Comparison of ENCODE assay signal across 7 cellular contexts in the genomic region with DNA sequence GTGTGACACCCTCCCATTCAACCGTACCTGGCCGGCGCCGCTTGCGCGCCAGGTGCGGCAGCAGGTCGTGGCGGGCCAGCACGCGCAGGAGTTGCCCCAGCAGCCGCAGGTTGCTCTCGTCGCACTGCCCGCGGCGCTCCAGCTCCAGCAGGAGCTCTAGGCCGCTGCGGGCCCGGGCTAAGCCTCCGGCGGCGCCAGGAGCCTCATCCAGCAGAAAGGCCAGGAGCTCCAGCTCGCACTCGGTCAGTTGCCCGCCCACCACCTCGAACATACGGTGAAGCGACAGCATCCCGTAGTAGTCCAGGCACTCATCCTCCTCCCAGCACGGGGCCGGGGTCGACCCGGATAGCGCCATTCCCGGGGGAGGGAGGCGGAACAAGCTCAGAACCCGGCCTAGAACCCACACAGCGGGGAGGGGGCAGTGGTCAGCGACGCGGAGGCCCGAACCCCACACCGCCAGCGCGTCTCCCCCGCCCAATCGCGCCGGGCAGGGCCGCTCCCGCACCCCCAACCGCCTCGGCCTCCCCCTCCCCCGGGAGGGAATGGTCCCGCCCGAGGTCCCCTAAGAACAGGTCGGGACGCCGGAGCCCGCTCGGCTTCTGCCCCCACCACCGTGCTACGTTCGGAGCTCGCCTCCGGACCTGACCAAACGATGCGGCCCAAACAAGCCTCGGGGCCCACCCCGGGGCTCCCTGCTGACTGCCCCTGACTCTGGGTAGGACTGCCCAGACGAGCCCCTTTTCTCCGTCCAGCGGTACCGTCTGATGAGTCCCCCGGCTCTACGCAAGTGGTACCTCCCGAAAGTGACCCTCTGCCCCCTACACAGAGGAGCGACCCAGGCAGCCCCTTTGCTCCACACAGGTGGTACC. TPM values are rescaled to one million over a fixed set of nuclear protein-coding genes. Genes with fewer than 3 reads are reported as not detected.
DNase-seq lines count a peak whose midpoint lies in the region; ATAC-seq, FAIRE-seq and TF ChIP-seq lines count a peak whose summit lies in the region.

No MANE protein-coding gene starts in this region.

- H3K4me3 ChIP-seq in RWPE2 (ENCODE audit: severe bottlenecking) (peak overlapping the region; percentile 68), cardiac fibroblast (replicated peaks in 1 of 2; ENCODE audit: low read depth in 2 of 2, low read length in 2 of 2) (peak overlapping the region; percentile 94 to 97), kidney epithelial cell (ENCODE audit: low read depth, low read length) (peak overlapping the region; percentile 68)

- no peaks in the 10 kb centered on the region for H3K9me3 ChIP-seq in RWPE2 (ENCODE audit: severe bottlenecking)

- peak; percentile 56 for FAIRE-seq in GM12891 (lab: Jason Lieb, UNC)

- no peak for TF ChIP-seq POLR2A in GM12891 (IDR thresholded peaks at IDR 0.05; ENCODE audit: low read depth, low read length)

- TF ChIP-seq CTCF in RWPE2 (IDR thresholded peaks at IDR 0.05; ENCODE audit: poor library complexity, severe bottlenecking) (no peak), cardiac fibroblast (IDR thresholded peaks at IDR 0.05; ENCODE audit: low read depth, low read length) (no peak), kidney epithelial cell (IDR thresholded peaks at IDR 0.05; ENCODE audit: insufficient read depth, low read length, poor library complexity, severe bottlenecking) (no peak)

- H3K4me1 ChIP-seq in RWPE2 (ENCODE audit: insufficient read depth, poor library complexity, severe bottlenecking): peaks cover 6% of the 10 kb centered on the region

- peak; percentile 5 for ATAC-seq in HG03066 (IDR thresholded peaks at IDR 0.05; ENCODE audit: low read depth, unreplicated experiment)
- ATAC-seq in RWPE2 (ENCODE audit: low read depth): peak; percentile 22

- H3K27ac ChIP-seq in RWPE2 (ENCODE audit: poor library complexity, severe bottlenecking): peak overlapping the region; percentile 67

- H3K36me3 ChIP-seq in RWPE2 (ENCODE audit: low read depth) (peaks cover 39% of the 10 kb centered on the region), kidney epithelial cell (ENCODE audit: control insufficient read depth, insufficient read depth, low read length) (no peaks in the 10 kb centered on the region)

- H3K27me3 ChIP-seq in RWPE2 (ENCODE audit: insufficient read depth, poor library complexity, severe bottlenecking) (no peaks in the 10 kb centered on the region), kidney epithelial cell (ENCODE audit: control insufficient read depth, insufficient read depth, low read length) (no peaks in the 10 kb centered on the region)

- DNase-seq in GM12891 (ENCODE audit: insufficient read length, low spot score) (peak; percentile 54), RWPE2 (ENCODE audit: low spot score) (no peak), cardiac fibroblast (ENCODE audit: low read depth in 2 of 2) (peak in 1 of 2 donors; percentile 40), kidney epithelial cell (ENCODE audit: low read depth) (no peak), NCI-H2107 (lab: John Stamatoyannopoulos, UW) (no peak)
- DNase-seq in stimulated activated CD4-positive, alpha-beta T cell treated with anti-CD3 and anti-CD28 coated beads, Interleukin-1b, Interleukin-23, amount 100 ng/mL, for 48 hours: peak; percentile 32

TF ChIP-seq in GM12891, 5 proteins besides CTCF, POLR2A, EP300 and RAD21:
- no peak for TF ChIP-seq TAF1 (IDR thresholded peaks at IDR 0.05; ENCODE audit: low read depth, low read length)
- TF ChIP-seq POU2F2 (IDR thresholded peaks at IDR 0.05; ENCODE audit: low read depth, low read length): no peak
- no peak for TF ChIP-seq SPI1 (IDR thresholded peaks at IDR 0.05; ENCODE audit: low read depth, low read length)
- TF ChIP-seq PAX5 (IDR thresholded peaks at IDR 0.05; ENCODE audit: insufficient read depth, low read length, severe bottlenecking): no peak
- no peak for TF ChIP-seq POLR2AphosphoS5 (IDR thresholded peaks at IDR 0.05; ENCODE audit: low read depth, low read length)

RNA-seq across cellular contexts. Expression of a gene that starts 0.6 kb away (rescaled TPM):
- polyA plus RNA-seq in GM12891 (2012; ENCODE audit: low read depth, missing spikeins): 14.7 TPM
- total RNA-seq in kidney epithelial cell: 42.9 and 47.3 TPM in 2 replicates

RNA-seq across cellular contexts. Expression of a gene that starts 3.2 kb away (rescaled TPM):
- polyA plus RNA-seq in GM12891 (2012; ENCODE audit: low read depth, missing spikeins): 3.3 TPM
- 6.1 and 7.3 TPM in 2 replicates for total RNA-seq in kidney epithelial cell

RNA-seq across cellular contexts. Expression of a gene that starts 25.5 kb away (rescaled TPM):
- polyA plus RNA-seq in GM12891 (2012; ENCODE audit: low read depth, missing spikeins): 27.4 TPM
- total RNA-seq in kidney epithelial cell: 27.3 and 36.1 TPM in 2 replicates

RNA-seq across cellular contexts. Expression of a gene that starts 38.0 kb away (rescaled TPM):
- polyA plus RNA-seq in GM12891 (2012; ENCODE audit: low read depth, missing spikeins): 18.2 TPM
- total RNA-seq in kidney epithelial cell: 31.6 and 48.8 TPM in 2 replicates

RNA-seq across cellular contexts. Expression of a gene that starts 52.2 kb away (rescaled TPM):
- polyA plus RNA-seq in GM12891 (2012; ENCODE audit: low read depth, missing spikeins): 18.5 TPM
- 39.4 and 41.7 TPM in 2 replicates for total RNA-seq in kidney epithelial cell

Comparison
In these comparisons a context has a peak if more than half of its experiments do, and no peak if none do; other contexts are left out.
1. DNase-seq: peak in GM12891 (single experiment) and stimulated activated CD4-positive, alpha-beta T cell treated with anti-CD3 and anti-CD28 coated beads, Interleukin-1b, Interleukin-23, amount 100 ng/mL, for 48 hours (single experiment); none in RWPE2 (single experiment), kidney epithelial cell (single experiment) and NCI-H2107 (single experiment).
2. Peak in every context shown above with its lines, with median percentiles within 50 percentile points of each other: H3K4me3 ChIP-seq.